8 cellular contexts compared by ENCODE assay signal in genomic region chr14:103920981-103921854, GRCh38. TPM values are rescaled to one million over a fixed set of nuclear protein-coding genes. Genes with fewer than 3 reads are reported as not detected.
DNase-seq lines count a peak whose midpoint lies in the region; ATAC-seq and TF ChIP-seq lines count a peak whose summit lies in the region.

No MANE protein-coding gene starts in this region.

- intact Hi-C loops in CD14-positive monocyte (cut with micrococcal nuclease) (loop anchor here in 1 of 2 donors (1.0 to 5.0 kb wide), 2 partner anchors 9 to 36 kb away; no protein-coding TSS in a partner anchor), left lung (cut with DNase I) (no loop called here)

- peaks cover 0 to 21% of the 10 kb centered on the region in 2 donors for H3K36me3 ChIP-seq in left lung

- H3K9me3 Mint-ChIP-seq in CD14-positive monocyte = peaks cover 0 to 3% (median 0%) of the 10 kb centered on the region in 7 donors
- H3K9me3 Mint-ChIP-seq in activated CD4-positive, alpha-beta T cell treated with anti-CD3 and anti-CD28 coated beads, Interleukin-2, amount 10 ng/mL, durations not matched to agents 7 days and 5 days = no peaks in the 10 kb centered on the region

- peaks cover 39% of the 10 kb centered on the region for H3K4me1 Mint-ChIP-seq in CD14-positive monocyte
- peaks cover 10% of the 10 kb centered on the region for H3K4me1 Mint-ChIP-seq in activated CD4-positive, alpha-beta T cell treated with anti-CD3 and anti-CD28 coated beads, Interleukin-2, amount 10 ng/mL, durations not matched to agents 7 days and 5 days

- POLR2A ChIA-PET in activated CD4-positive, alpha-beta T cell treated with anti-CD3 and anti-CD28 coated beads, Interleukin-2, amount 10 ng/mL, durations not matched to agents 7 days and 5 days (lab: Charles Lee) = no interaction called here

- no peaks in the 10 kb centered on the region for H3K27me3 ChIP-seq in left lung

- peak overlapping the region; percentile 76 to 88 for H3K4me3 ChIP-seq in left lung

- H3K4me3 Mint-ChIP-seq in CD14-positive monocyte = peak overlapping the region; percentile 90 to 97
- peak overlapping the region; percentile 92 for H3K4me3 Mint-ChIP-seq in activated CD4-positive, alpha-beta T cell treated with anti-CD3 and anti-CD28 coated beads, Interleukin-2, amount 10 ng/mL, durations not matched to agents 7 days and 5 days

- H3K9me3 ChIP-seq in left lung = no peaks in the 10 kb centered on the region

- peaks cover 8 to 30% of the 10 kb centered on the region in 2 donors for H3K4me1 ChIP-seq in left lung

- CTCF ChIA-PET in activated CD4-positive, alpha-beta T cell treated with anti-CD3 and anti-CD28 coated beads, Interleukin-2, amount 10 ng/mL, durations not matched to agents 7 days and 5 days (lab: Charles Lee) = interaction anchor here (0.6 to 2.7 kb wide), 11 partner anchors 10 to 623 kb away, joined by 3 to 22 read pairs (median 3); partner anchors contain the start of gene RD3L

- peak; percentile 97 for TF ChIP-seq CTCF in CD14-positive monocyte (IDR thresholded peaks at IDR 0.05)
- TF ChIP-seq CTCF in left lung (IDR thresholded peaks at IDR 0.05) = peak; percentile 97 to 100

- peaks cover 12 to 18% of the 10 kb centered on the region in 2 donors for H3K36me3 Mint-ChIP-seq in CD14-positive monocyte
- H3K36me3 Mint-ChIP-seq in activated CD4-positive, alpha-beta T cell treated with anti-CD3 and anti-CD28 coated beads, Interleukin-2, amount 10 ng/mL, durations not matched to agents 7 days and 5 days (ENCODE audit: low read depth) = peaks cover 3% of the 10 kb centered on the region

- peak overlapping the region; percentile 92 to 98 (median 94) for H3K27ac Mint-ChIP-seq in CD14-positive monocyte
- peak overlapping the region; percentile 86 for H3K27ac Mint-ChIP-seq in activated CD4-positive, alpha-beta T cell treated with anti-CD3 and anti-CD28 coated beads, Interleukin-2, amount 10 ng/mL, durations not matched to agents 7 days and 5 days

- peaks cover 0 to 9% (median 0%) of the 10 kb centered on the region in 3 donors for H3K27me3 Mint-ChIP-seq in CD14-positive monocyte (ENCODE audit: low read depth in 3 of 3)
- H3K27me3 Mint-ChIP-seq in activated CD4-positive, alpha-beta T cell treated with anti-CD3 and anti-CD28 coated beads, Interleukin-2, amount 10 ng/mL, durations not matched to agents 7 days and 5 days = peaks cover 8% of the 10 kb centered on the region

- DNase-seq in CD14-positive monocyte (ENCODE audit: low spot score) (peak; percentile 92), NCI-H526 (lab: John Stamatoyannopoulos, UW) (peak; percentile 75 to 93), dedifferentiated amniotic fluid mesenchymal stem cell (ENCODE audit: extremely low spot score) (peak; percentile 80), left lung (peak; percentile 93 to 99)
- DNase-seq in activated CD4-positive, alpha-beta T cell treated with anti-CD3 and anti-CD28 coated beads, Interleukin-2, amount 10 ng/mL, durations not matched to agents 7 days and 5 days = peak; percentile 94
- peak; percentile 92 for DNase-seq in stimulated activated CD4-positive, alpha-beta T cell treated with anti-CD3 and anti-CD28 coated beads, Interleukin-2, amount 100 ng/mL, for 4 hours (ENCODE audit: low read depth)

- H3K27ac ChIP-seq in left lung = peak overlapping the region; percentile 49 to 86

- ATAC-seq in GM19328 (IDR thresholded peaks at IDR 0.05; ENCODE audit: unreplicated experiment) (peak; percentile 97), HG03469 (IDR thresholded peaks at IDR 0.05; ENCODE audit: unreplicated experiment) (peak; percentile 84), left lung (peak; percentile 100)

RNA-seq across cellular contexts. Expression of gene TDRD9, which starts 7.0 kb away (rescaled TPM):
- polyA plus RNA-seq in CD14-positive monocyte = 10 to 100 TPM in 1 of 2 donors, 1 to 10 TPM in 1; 7.6 to 11.8 TPM
- total RNA-seq in activated CD4-positive, alpha-beta T cell treated with anti-CD3 and anti-CD28 coated beads, Interleukin-2, amount 10 ng/mL, durations not matched to agents 7 days and 5 days = under 1 TPM; 0.60 to 0.62 TPM
- 1 to 10 TPM; 5.4 to 9.1 TPM for total RNA-seq in left lung

RNA-seq across cellular contexts. Expression of gene RD3L, which starts 21.1 kb away (rescaled TPM):
- polyA plus RNA-seq in CD14-positive monocyte = not detected
- not detected for total RNA-seq in activated CD4-positive, alpha-beta T cell treated with anti-CD3 and anti-CD28 coated beads, Interleukin-2, amount 10 ng/mL, durations not matched to agents 7 days and 5 days
- total RNA-seq in left lung = not detected

Comparison
In these comparisons a context has a peak if more than half of its experiments do, and no peak if none do; other contexts are left out.
1. Peak in every context shown above with its lines: DNase-seq, ATAC-seq, H3K4me3 ChIP-seq and H3K27ac ChIP-seq.